8 cellular contexts compared by ENCODE assay signal in genomic region chr11:78188012-78188808, GRCh38. TPM values are rescaled to one million over a fixed set of nuclear protein-coding genes. Genes with fewer than 3 reads are reported as not detected.
DNase-seq lines count a peak whose midpoint lies in the region; ATAC-seq and TF ChIP-seq lines count a peak whose summit lies in the region.

A gene with protein sequence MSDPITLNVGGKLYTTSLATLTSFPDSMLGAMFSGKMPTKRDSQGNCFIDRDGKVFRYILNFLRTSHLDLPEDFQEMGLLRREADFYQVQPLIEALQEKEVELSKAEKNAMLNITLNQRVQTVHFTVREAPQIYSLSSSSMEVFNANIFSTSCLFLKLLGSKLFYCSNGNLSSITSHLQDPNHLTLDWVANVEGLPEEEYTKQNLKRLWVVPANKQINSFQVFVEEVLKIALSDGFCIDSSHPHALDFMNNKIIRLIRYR (minus strand): TSS chr11:78188626. CDS start chr11:78174554, 14,072 bp downstream.

- ATAC-seq in HG02571 (IDR thresholded peaks at IDR 0.05; ENCODE audit: unreplicated experiment) (peak; percentile 92), gastroesophageal sphincter (peak; percentile 97)

- peaks cover 14% of the 10 kb centered on the region for H3K36me3 Mint-ChIP-seq in activated naive CD4-positive, alpha-beta T cell treated with anti-CD3 and anti-CD28 coated beads, Interleukin-2, amount 10 ng/mL, durations not matched to agents 7 days and 5 days

- peak within 1 kb of the TSS; percentile 91 for H3K4me3 Mint-ChIP-seq in activated naive CD4-positive, alpha-beta T cell treated with anti-CD3 and anti-CD28 coated beads, Interleukin-2, amount 10 ng/mL, durations not matched to agents 7 days and 5 days

- peaks cover 0 to 59% (median 20%) of the 10 kb centered on the region in 3 donors for H3K4me1 ChIP-seq in gastroesophageal sphincter
- H3K4me1 ChIP-seq in neutrophil (ENCODE audit: control insufficient read depth in 1 of 2, insufficient read depth in 1 of 2, low read depth in 1 of 2, low read length in 1 of 2): peaks cover 29% of the 10 kb centered on the region in 2 experiments

- H3K27ac ChIP-seq in gastroesophageal sphincter (peak within 1 kb of the TSS; percentile 16 to 95 (median 90)), neutrophil (peak within 1 kb of the TSS; percentile 91)

- no peak for TF ChIP-seq CTCF in GM06990 (IDR thresholded peaks at IDR 0.05; ENCODE audit: insufficient read depth, low read length, poor library complexity, severe bottlenecking)
- TF ChIP-seq CTCF in NB4 (IDR thresholded peaks at IDR 0.05; ENCODE audit: low read depth, low read length): no peak
- TF ChIP-seq CTCF in gastroesophageal sphincter (IDR thresholded peaks at IDR 0.05): no peak
- TF ChIP-seq CTCF in neutrophil (IDR thresholded peaks at IDR 0.05): peak; percentile 35
- no peak for TF ChIP-seq CTCF in subcutaneous adipose tissue (IDR thresholded peaks at IDR 0.05; ENCODE audit: low read depth)

- no peaks in the 10 kb centered on the region for H3K36me3 ChIP-seq in GM06990 (ENCODE audit: control insufficient read depth, insufficient read depth, low read length)
- H3K36me3 ChIP-seq in gastroesophageal sphincter: no peaks in the 10 kb centered on the region
- H3K36me3 ChIP-seq in neutrophil: peaks cover 13% of the 10 kb centered on the region

- CTCF ChIA-PET in activated naive CD4-positive, alpha-beta T cell treated with anti-CD3 and anti-CD28 coated beads, Interleukin-2, amount 10 ng/mL, durations not matched to agents 7 days and 5 days (lab: Charles Lee): interaction anchor here (0.6 to 1.3 kb wide), 4 partner anchors 23 to 243 kb away, joined by 3 to 4 read pairs (median 4); no protein-coding TSS in a partner anchor

- H3K9me3 ChIP-seq in gastroesophageal sphincter (no peaks in the 10 kb centered on the region), neutrophil (no peaks in the 10 kb centered on the region)

- H3K27me3 ChIP-seq in GM06990 (replicated peaks; ENCODE audit: control insufficient read depth, insufficient read depth, low read length): no peaks in the 10 kb centered on the region
- no peaks in the 10 kb centered on the region for H3K27me3 ChIP-seq in gastroesophageal sphincter
- no peaks in the 10 kb centered on the region for H3K27me3 ChIP-seq in neutrophil

- peak; percentile 50 for TF ChIP-seq POLR2A in NB4 (IDR thresholded peaks at IDR 0.05; ENCODE audit: extremely low read depth, insufficient read length)
- TF ChIP-seq POLR2A in gastroesophageal sphincter (IDR thresholded peaks at IDR 0.05): peak; percentile 63 to 64

- H3K4me3 ChIP-seq in GM06990 (replicated peaks; ENCODE audit: low read depth, low read length): peak within 1 kb of the TSS; percentile 92
- H3K4me3 ChIP-seq in NB4 (ENCODE audit: low read depth, low read length): peak within 1 kb of the TSS; percentile 68
- peak within 1 kb of the TSS; percentile 70 to 83 for H3K4me3 ChIP-seq in gastroesophageal sphincter
- peak within 1 kb of the TSS; percentile 73 to 99 for H3K4me3 ChIP-seq in neutrophil (ENCODE audit: low read depth in 1 of 2, low read length in 1 of 2)

- no peak for TF ChIP-seq EP300 in gastroesophageal sphincter (IDR thresholded peaks at IDR 0.05)

- H3K27ac Mint-ChIP-seq in activated naive CD4-positive, alpha-beta T cell treated with anti-CD3 and anti-CD28 coated beads, Interleukin-2, amount 10 ng/mL, durations not matched to agents 7 days and 5 days: peak within 1 kb of the TSS; percentile 90

- peaks cover 49% of the 10 kb centered on the region for H3K4me1 Mint-ChIP-seq in activated naive CD4-positive, alpha-beta T cell treated with anti-CD3 and anti-CD28 coated beads, Interleukin-2, amount 10 ng/mL, durations not matched to agents 7 days and 5 days

- DNase-seq in GM06990 (ENCODE audit: extremely low read depth, insufficient read length) (peak; percentile 96), NB4 (ENCODE audit: low read depth) (peak; percentile 99), SK-N-DZ (ENCODE audit: low spot score) (peak; percentile 98)
- DNase-seq in activated naive CD4-positive, alpha-beta T cell treated with anti-CD3 and anti-CD28 coated beads, Interleukin-2, amount 10 ng/mL, durations not matched to agents 7 days and 5 days: peak; percentile 96

- H3K9me3 Mint-ChIP-seq in activated naive CD4-positive, alpha-beta T cell treated with anti-CD3 and anti-CD28 coated beads, Interleukin-2, amount 10 ng/mL, durations not matched to agents 7 days and 5 days: no peaks in the 10 kb centered on the region

- no peaks in the 10 kb centered on the region for H3K27me3 Mint-ChIP-seq in activated naive CD4-positive, alpha-beta T cell treated with anti-CD3 and anti-CD28 coated beads, Interleukin-2, amount 10 ng/mL, durations not matched to agents 7 days and 5 days

- 0% methylated on average over 6 of the region's 58 CpGs for WGBS in gastroesophageal sphincter (ENCODE audit: low coverage in 1 of 2), 2 donors

RNA-seq across cellular contexts. Expression of the gene that starts here (rescaled TPM):
- polyA plus RNA-seq in SK-N-DZ (2014; cell fraction: cytosol; rRNA removed): 4.4 and 5.4 TPM in 2 replicates
- polyA plus RNA-seq in SK-N-DZ (2014; cell fraction: nucleus; rRNA removed): 1.3 and 3.5 TPM in 2 replicates
- total RNA-seq in gastroesophageal sphincter: 10 to 100 TPM in 2 of 4 donors, 1 to 10 TPM in 2; 5.7 to 18.6 (median 9.9) TPM
- total RNA-seq in subcutaneous adipose tissue: 10 to 100 TPM; 10.6 to 16.1 (median 11.7) TPM

Comparison
In these comparisons a context has a peak if more than half of its experiments do, and no peak if none do; other contexts are left out.
1. Peak in every context shown above with its lines: DNase-seq, ATAC-seq, H3K4me3 ChIP-seq and H3K27ac ChIP-seq.